In genomic region chr2:157877761-157878400, GRCh38 we compare ENCODE assay signal across 1 cellular context.
TF ChIP-seq lines count a peak whose summit lies in the region.

No MANE protein-coding gene starts in this region.

TF ChIP-seq in GM23338, 12 proteins besides CTCF, POLR2A, EP300 and RAD21 (continued from another document):
- TF ChIP-seq REST (IDR thresholded peaks at IDR 0.05; ENCODE audit: unreplicated experiment) (no peak), POLR2AphosphoS5 (IDR thresholded peaks at IDR 0.05; ENCODE audit: low read depth) (no peak), ZNF462 (CRISPR knock-in tag; IDR thresholded peaks at IDR 0.05) (no peak), NANOG (IDR thresholded peaks at IDR 0.05; ENCODE audit: borderline replicate concordance) (no peak), JUNB (IDR thresholded peaks at IDR 0.05; ENCODE audit: unreplicated experiment) (no peak), CREB1 (CRISPR knock-in tag; IDR thresholded peaks at IDR 0.05; ENCODE audit: low read depth) (no peak), ETS1 (IDR thresholded peaks at IDR 0.05) (no peak)
